In the genomic region with DNA sequence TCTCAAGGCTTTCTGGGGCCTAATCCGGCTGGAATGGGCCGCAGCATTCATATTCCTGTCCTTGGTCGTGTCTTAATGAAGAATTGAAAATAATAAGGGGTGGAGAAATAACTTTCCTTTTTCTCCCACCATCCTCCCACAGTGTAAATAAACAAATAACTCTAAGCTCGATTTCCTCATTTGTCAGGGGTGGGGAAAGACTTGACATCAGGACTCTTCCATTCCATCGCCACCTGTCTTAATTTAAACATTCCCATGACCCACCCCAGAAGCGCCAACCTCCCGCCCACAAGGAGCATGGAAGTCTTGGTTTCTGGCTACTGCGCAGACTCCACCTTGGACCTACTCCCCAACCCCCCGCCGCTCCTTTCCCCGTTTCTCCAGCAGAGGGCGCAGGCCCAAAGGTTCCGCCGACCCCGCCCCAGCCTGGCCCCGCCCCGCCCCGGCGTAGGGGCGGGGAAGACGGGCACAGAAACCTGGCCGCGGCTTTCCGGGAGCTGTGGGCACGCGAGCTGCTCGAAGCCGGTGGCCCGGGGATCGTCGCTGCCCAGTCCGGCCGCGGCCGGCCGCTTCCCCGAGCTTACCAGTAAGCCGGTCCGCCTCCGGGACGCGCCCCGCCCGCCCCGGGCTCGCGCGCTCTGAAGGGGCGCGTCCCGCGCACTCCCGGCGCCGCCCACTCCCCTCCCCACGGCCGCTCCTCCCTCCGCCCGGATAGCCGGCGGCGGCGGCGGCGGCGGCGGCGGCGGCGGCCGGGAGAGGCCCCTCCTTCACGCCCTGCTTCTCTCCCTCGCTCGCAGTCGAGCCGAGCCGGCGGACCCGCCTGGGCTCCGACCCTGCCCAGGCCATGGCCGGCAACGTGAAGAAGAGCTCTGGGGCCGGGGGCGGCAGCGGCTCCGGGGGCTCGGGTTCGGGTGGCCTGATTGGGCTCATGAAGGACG, we compare ENCODE assay signal across 8 cellular contexts. TPM values are rescaled to one million over a fixed set of nuclear protein-coding genes. Genes with fewer than 3 reads are reported as not detected.
DNase-seq lines count a peak whose midpoint lies in the region; ATAC-seq, FAIRE-seq and TF ChIP-seq lines count a peak whose summit lies in the region.

A gene (plus strand): TSS at position 766 of the 938 bp plus-strand sequence. CDS start 79 bp downstream, at position 845.

- H3K36me3 ChIP-seq in bronchial epithelial cell (ENCODE audit: control insufficient read depth, insufficient read depth, low read length): no peaks in the 10 kb centered on the region

- H3K9me3 ChIP-seq in AG04450 (ENCODE audit: control insufficient read depth, insufficient read depth, low read length): no peaks in the 10 kb centered on the region; the same call in 1 of the 2 replicates

- ATAC-seq in GM18870 (IDR thresholded peaks at IDR 0.05; ENCODE audit: unreplicated experiment) (peak; percentile 45), HG03135 (IDR thresholded peaks at IDR 0.05; ENCODE audit: unreplicated experiment) (peak; percentile 81), WTC11 (peak; percentile 79)

- peaks cover 39% of the 10 kb centered on the region for H3K4me1 Mint-ChIP-seq in WTC11
- H3K4me1 Mint-ChIP-seq in immature natural killer cell: peaks cover 21 to 44% of the 10 kb centered on the region in 2 donors

- H3K36me3 Mint-ChIP-seq in WTC11: peaks cover 3% of the 10 kb centered on the region; the same call in 1 of the 2 replicates
- H3K36me3 Mint-ChIP-seq in immature natural killer cell: no peaks in the 10 kb centered on the region

- peak within 1 kb of the TSS; percentile 61 for H3K27ac ChIP-seq in AG04450 (ENCODE audit: low read depth, low read length)

- POLR2A ChIA-PET in AG04450 (lab: Yijun Ruan, JAX) (interaction anchor here (0.6 to 1.9 kb wide), 9 partner anchors 9 to 132 kb away, joined by 3 to 12 read pairs (median 5); a partner anchor contains a TSS), WTC11 (lab: Charles Lee) (interaction anchor here (0.6 to 1.5 kb wide), 8 partner anchors 10 to 138 kb away, joined by 3 to 5 read pairs (median 4); a partner anchor contains a TSS)

- H3K4me3 ChIP-seq in AG04450 (ENCODE audit: low read depth, low read length) (peak within 1 kb of the TSS; percentile 93), bronchial epithelial cell (ENCODE audit: low read depth, low read length) (peak within 1 kb of the TSS; percentile 91)

- CTCF ChIA-PET in AG04450 (lab: Charles Lee): interaction anchor here (0.6 to 3.2 kb wide), 78 partner anchors 9 to 1456 kb away, joined by 3 to 64 read pairs (median 5); a partner anchor contains a TSS
- CTCF ChIA-PET in WTC11 (lab: Charles Lee): interaction anchor here (0.6 to 2.8 kb wide), 49 partner anchors 10 to 585 kb away, joined by 3 to 27 read pairs (median 4); a partner anchor contains a TSS

- H3K27me3 Mint-ChIP-seq in WTC11 (ENCODE audit: low read depth): no peaks in the 10 kb centered on the region
- H3K27me3 Mint-ChIP-seq in immature natural killer cell (ENCODE audit: low read depth in 3 of 3): peaks cover 4 to 20% (median 7%) of the 10 kb centered on the region in 3 donors

- no peak for FAIRE-seq in bronchial epithelial cell (lab: Jason Lieb, UNC)

- TF ChIP-seq CTCF in AG04450 (IDR thresholded peaks at IDR 0.05; ENCODE audit: low read depth, low read length) (peak; percentile 87), WTC11 (IDR thresholded peaks at IDR 0.05) (peak; percentile 78), bronchial epithelial cell (IDR thresholded peaks at IDR 0.05; ENCODE audit: insufficient read depth, low read length, severe bottlenecking) (peak; percentile 90)

- no peaks in the 10 kb centered on the region for H3K9me3 Mint-ChIP-seq in WTC11
- no peaks in the 10 kb centered on the region for H3K9me3 Mint-ChIP-seq in immature natural killer cell

- peak within 1 kb of the TSS; percentile 96 for H3K27ac Mint-ChIP-seq in WTC11
- peak within 1 kb of the TSS; percentile 77 to 97 (median 90) for H3K27ac Mint-ChIP-seq in immature natural killer cell

- peaks cover 2% of the 10 kb centered on the region for H3K27me3 ChIP-seq in AG04450 (ENCODE audit: control insufficient read depth, insufficient read depth, low read length)
- no peaks in the 10 kb centered on the region for H3K27me3 ChIP-seq in bronchial epithelial cell (ENCODE audit: control insufficient read depth, insufficient read depth, low read length)

- peak; percentile 64 for DNase-seq in AG04450 (ENCODE audit: low read depth, low spot score)
- peak; percentile 93 for DNase-seq in NCI-H2227 (lab: John Stamatoyannopoulos, UW; ENCODE audit: unreplicated experiment)
- DNase-seq in WTC11 (ENCODE audit: low spot score): peak; percentile 98
- DNase-seq in bronchial epithelial cell (ENCODE audit: low read depth): peak; percentile 76
- DNase-seq in immature natural killer cell: peak; percentile 88 to 92 (median 91)
- DNase-seq in smooth muscle cell of the brain vasculature (ENCODE audit: low read depth, low spot score): peak; percentile 72

- H3K4me3 Mint-ChIP-seq in WTC11 (peak within 1 kb of the TSS; percentile 95), immature natural killer cell (peak within 1 kb of the TSS; percentile 90 to 98 (median 93))

TF ChIP-seq in WTC11, 78 proteins besides CTCF, POLR2A, EP300 and RAD21 (continues in another document):
- TF ChIP-seq FOXP1 (CRISPR knock-in tag; IDR thresholded peaks at IDR 0.05; ENCODE audit: borderline replicate concordance) (peak; percentile 68; the same call in 1 of the 2 replicates), ZNF232 (CRISPR knock-in tag; IDR thresholded peaks at IDR 0.05) (no peak), GABPB1 (CRISPR knock-in tag; IDR thresholded peaks at IDR 0.05) (no peak), ZNF317 (CRISPR knock-in tag; IDR thresholded peaks at IDR 0.05; ENCODE audit: borderline replicate concordance, low read depth) (0 out of 2 replicates have a peak, but pooled peaks have one; percentile 17), ZBTB21 (CRISPR knock-in tag; IDR thresholded peaks at IDR 0.05; ENCODE audit: borderline replicate concordance) (no peak), KAT7 (CRISPR knock-in tag; IDR thresholded peaks at IDR 0.05; ENCODE audit: borderline replicate concordance) (no peak), CREM (CRISPR knock-in tag; IDR thresholded peaks at IDR 0.05) (0 out of 2 replicates have a peak, but pooled peaks have one; percentile 46), SP1 (CRISPR knock-in tag; conservative IDR thresholded peaks at IDR 0.05) (peak; percentile 69; the same call in 1 of the 2 replicates), ZNF396 (CRISPR knock-in tag; IDR thresholded peaks at IDR 0.05; ENCODE audit: borderline replicate concordance) (no peak), MYBL2 (CRISPR knock-in tag; IDR thresholded peaks at IDR 0.05) (0 out of 2 replicates have a peak, but pooled peaks have one; percentile 32), SMAD3 (CRISPR knock-in tag; IDR thresholded peaks at IDR 0.05; ENCODE audit: borderline replicate concordance) (0 out of 2 replicates have a peak, but pooled peaks have one; percentile 37), ESRRA (CRISPR knock-in tag; IDR thresholded peaks at IDR 0.05; ENCODE audit: borderline replicate concordance) (no peak), TEAD1 (CRISPR knock-in tag; IDR thresholded peaks at IDR 0.05) (no peak), NR2C2 (CRISPR knock-in tag; IDR thresholded peaks at IDR 0.05) (no peak)
- TF ChIP-seq, protein P1, sequence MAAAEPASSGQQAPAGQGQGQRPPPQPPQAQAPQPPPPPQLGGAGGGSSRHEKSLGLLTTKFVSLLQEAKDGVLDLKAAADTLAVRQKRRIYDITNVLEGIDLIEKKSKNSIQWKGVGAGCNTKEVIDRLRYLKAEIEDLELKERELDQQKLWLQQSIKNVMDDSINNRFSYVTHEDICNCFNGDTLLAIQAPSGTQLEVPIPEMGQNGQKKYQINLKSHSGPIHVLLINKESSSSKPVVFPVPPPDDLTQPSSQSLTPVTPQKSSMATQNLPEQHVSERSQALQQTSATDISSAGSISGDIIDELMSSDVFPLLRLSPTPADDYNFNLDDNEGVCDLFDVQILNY (CRISPR knock-in tag; IDR thresholded peaks at IDR 0.05): 0 out of 2 replicates have a peak, but pooled peaks have one; percentile 28
- TF ChIP-seq, protein P2, sequence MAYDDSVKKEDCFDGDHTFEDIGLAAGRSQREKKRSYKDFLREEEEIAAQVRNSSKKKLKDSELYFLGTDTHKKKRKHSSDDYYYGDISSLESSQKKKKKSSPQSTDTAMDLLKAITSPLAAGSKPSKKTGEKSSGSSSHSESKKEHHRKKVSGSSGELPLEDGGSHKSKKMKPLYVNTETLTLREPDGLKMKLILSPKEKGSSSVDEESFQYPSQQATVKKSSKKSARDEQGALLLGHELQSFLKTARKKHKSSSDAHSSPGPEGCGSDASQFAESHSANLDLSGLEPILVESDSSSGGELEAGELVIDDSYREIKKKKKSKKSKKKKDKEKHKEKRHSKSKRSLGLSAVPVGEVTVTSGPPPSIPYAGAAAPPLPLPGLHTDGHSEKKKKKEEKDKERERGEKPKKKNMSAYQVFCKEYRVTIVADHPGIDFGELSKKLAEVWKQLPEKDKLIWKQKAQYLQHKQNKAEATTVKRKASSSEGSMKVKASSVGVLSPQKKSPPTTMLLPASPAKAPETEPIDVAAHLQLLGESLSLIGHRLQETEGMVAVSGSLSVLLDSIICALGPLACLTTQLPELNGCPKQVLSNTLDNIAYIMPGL (CRISPR knock-in tag; IDR thresholded peaks at IDR 0.05): peak; percentile 88
- TF ChIP-seq, protein P3, sequence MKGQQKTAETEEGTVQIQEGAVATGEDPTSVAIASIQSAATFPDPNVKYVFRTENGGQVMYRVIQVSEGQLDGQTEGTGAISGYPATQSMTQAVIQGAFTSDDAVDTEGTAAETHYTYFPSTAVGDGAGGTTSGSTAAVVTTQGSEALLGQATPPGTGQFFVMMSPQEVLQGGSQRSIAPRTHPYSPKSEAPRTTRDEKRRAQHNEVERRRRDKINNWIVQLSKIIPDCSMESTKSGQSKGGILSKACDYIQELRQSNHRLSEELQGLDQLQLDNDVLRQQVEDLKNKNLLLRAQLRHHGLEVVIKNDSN (CRISPR knock-in tag; IDR thresholded peaks at IDR 0.05): no peak

RNA-seq across cellular contexts. Expression of the gene that starts here (rescaled TPM):
- polyA plus RNA-seq in AG04450 (2011; rRNA removed) (19.9 and 24.3 TPM in 2 replicates), immature natural killer cell (1 to 10 TPM; 1.1 to 9.6 (median 5.0) TPM)
- polyA minus RNA-seq in AG04450 (2011; rRNA and poly(A)+ RNA removed): 23.6 and 28.2 TPM in 2 replicates
- total RNA-seq in WTC11 (2021) (45.6 to 47.9 TPM (median 46.7 TPM) in 3 replicates), bronchial epithelial cell (5.5 and 6.4 TPM in 2 replicates)

Comparison
In these comparisons a context has a peak if more than half of its experiments do, and no peak if none do; other contexts are left out.
1. Peak in every context shown above with its lines: DNase-seq, ATAC-seq, H3K4me3 ChIP-seq and H3K27ac ChIP-seq.